ENCODE assay signal across 1 cellular context in genomic region chr6:25017932-25018581, GRCh38.
TF ChIP-seq lines count a peak whose summit lies in the region.

No MANE protein-coding gene starts in this region.

TF ChIP-seq in H1, 55 proteins besides CTCF, POLR2A, EP300 and RAD21 (continued from another document):
- TF ChIP-seq CHD7 (IDR thresholded peaks at IDR 0.05; ENCODE audit: insufficient replicate concordance, low read length), result peak; percentile 22
- TF ChIP-seq ZNF274 (IDR thresholded peaks at IDR 0.05; ENCODE audit: borderline replicate concordance, extremely low read depth, low read length), result no peak
- TF ChIP-seq BACH1 (IDR thresholded peaks at IDR 0.05; ENCODE audit: low read length), result no peak
- TF ChIP-seq ASH2L (IDR thresholded peaks at IDR 0.05; ENCODE audit: low read length), result no peak
- no peak for TF ChIP-seq RFX5 (IDR thresholded peaks at IDR 0.05; ENCODE audit: borderline replicate concordance, low read depth, low read length)
- TF ChIP-seq PHF8 (conservative IDR thresholded peaks at IDR 0.05; ENCODE audit: low read depth, low read length), result no peak
- no peak for TF ChIP-seq TEAD4 (IDR thresholded peaks at IDR 0.05; ENCODE audit: low read depth, low read length)
- no peak for TF ChIP-seq CBX8 (IDR thresholded peaks at IDR 0.05; ENCODE audit: borderline replicate concordance, low read depth, low read length)
- TF ChIP-seq KDM4A (IDR thresholded peaks at IDR 0.05; ENCODE audit: low read depth, low read length, severe bottlenecking), result no peak
- TF ChIP-seq NANOG (IDR thresholded peaks at IDR 0.05; ENCODE audit: insufficient read depth, low read depth, low read length, poor library complexity, severe bottlenecking), result no peak
- no peak for TF ChIP-seq HDAC2 (IDR thresholded peaks at IDR 0.05; ENCODE audit: borderline replicate concordance in 1 of 2, low read depth in 2 of 2, low read length in 2 of 2)
- no peak for TF ChIP-seq SAP30 (IDR thresholded peaks at IDR 0.05; ENCODE audit: insufficient read depth, insufficient replicate concordance, low read length)
- no peak for TF ChIP-seq POLR2AphosphoS5 (IDR thresholded peaks at IDR 0.05; ENCODE audit: low read depth, low read length)
- peak; percentile 48; the same call in 1 of the 2 replicates for TF ChIP-seq YY1 (IDR thresholded peaks at IDR 0.05; ENCODE audit: low read depth, low read length)
